14 cellular contexts compared by ENCODE assay signal in the genomic region with DNA sequence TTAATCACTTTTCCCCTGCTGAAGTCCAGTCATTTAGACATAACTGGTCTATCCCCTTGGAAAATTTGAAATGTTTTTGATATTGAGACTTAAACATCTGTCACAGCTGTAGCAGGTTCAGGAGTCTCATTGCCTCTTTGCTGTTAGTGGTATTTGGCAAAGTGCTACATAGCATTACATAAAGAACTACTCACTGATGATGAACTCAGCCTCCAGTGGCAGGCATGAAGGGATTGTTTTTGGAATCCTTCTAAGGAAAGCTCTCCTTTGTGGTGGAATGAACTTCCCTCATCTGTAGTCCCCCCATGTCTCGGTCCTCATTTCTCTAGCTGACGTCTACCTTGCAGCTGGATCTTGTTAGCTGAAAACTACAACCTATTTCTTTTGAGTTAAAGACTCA.
"Had no signal": no experiment of that assay in that cellular context is flagged by ENCODE, and none has a peak within 500 bp of the region (broad histone marks: within the 10 kb centered on the region; RNA-seq: fewer than 3 reads in every experiment).

No MANE protein-coding gene starts in this region.

- H3K36me3 ChIP-seq: ascending aorta had no signal

- H3K4me1 ChIP-seq: ascending aorta had no signal

- H3K9me3 ChIP-seq: ascending aorta had no signal

- DNase-seq: activated CD4-positive, alpha-beta T cell treated with anti-CD3 and anti-CD28 coated beads for 4 hours; activated CD4-positive, alpha-beta T cell treated with anti-CD3 and anti-CD28 coated beads, Interleukin-2, amount 50 U/mL, for 48 hours; activated CD8-positive, alpha-beta memory T cell treated with anti-CD3 and anti-CD28 coated beads, Interleukin-2, amount 10 ng/mL, durations not matched to agents 7 days and 5 days; activated effector memory CD4-positive, alpha-beta T cell treated with Interleukin-2 at 50 U/mL for 16 hours; activated naive CD4-positive, alpha-beta T cell; activated T-cell treated with anti-CD3 and anti-CD28 coated beads, Interleukin-2, amount 50 U/mL, for 24 hours; amniotic stem cell; MM.1S; NCI-H1105; NCI-H1436; NCI-H187; SHP77 treated with DMSO at 0.1 percent for 48 hours had no signal

- H3K27me3 ChIP-seq: ascending aorta had no signal

- H3K27ac ChIP-seq: ascending aorta, PC-9 had no signal

- H3K4me3 ChIP-seq: ascending aorta, PC-9 had no signal
